8 cellular contexts compared by ENCODE assay signal in the genomic region with DNA sequence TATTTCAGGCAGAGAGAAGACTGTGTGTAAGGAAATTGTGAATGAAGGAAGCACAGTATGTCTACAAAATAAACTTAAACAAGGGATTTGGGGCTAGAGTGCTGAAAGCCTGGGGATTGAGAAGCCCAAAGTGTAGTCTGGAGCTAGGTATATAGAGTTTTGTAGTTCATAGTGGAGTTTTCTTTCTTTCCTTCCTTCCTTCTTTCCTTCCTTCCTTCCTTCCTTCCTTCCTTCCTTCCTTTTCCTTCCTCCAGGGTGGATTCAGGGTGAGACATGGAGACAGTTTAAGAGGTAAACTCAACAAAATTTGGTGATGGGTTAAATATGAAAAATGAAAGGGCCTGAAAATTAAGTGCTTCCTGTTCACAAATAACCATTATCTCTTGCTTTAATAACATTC.
"Had no signal": no experiment of that assay in that cellular context is flagged by ENCODE, and none has a peak within 500 bp of the region (broad histone marks: within the 10 kb centered on the region; RNA-seq: fewer than 3 reads in every experiment).

No MANE protein-coding gene starts in this region.

- ATAC-seq: GM12878 had no signal

- DNase-seq: GDM1, GF-D8 had no signal

- H3K4me3 ChIP-seq: GM12878 had no signal

- FAIRE-seq: G401.6, GM12878, GM12891, GM12892, GM18507, GM19239 had no signal
